9 cellular contexts compared by ENCODE assay signal in the genomic region with DNA sequence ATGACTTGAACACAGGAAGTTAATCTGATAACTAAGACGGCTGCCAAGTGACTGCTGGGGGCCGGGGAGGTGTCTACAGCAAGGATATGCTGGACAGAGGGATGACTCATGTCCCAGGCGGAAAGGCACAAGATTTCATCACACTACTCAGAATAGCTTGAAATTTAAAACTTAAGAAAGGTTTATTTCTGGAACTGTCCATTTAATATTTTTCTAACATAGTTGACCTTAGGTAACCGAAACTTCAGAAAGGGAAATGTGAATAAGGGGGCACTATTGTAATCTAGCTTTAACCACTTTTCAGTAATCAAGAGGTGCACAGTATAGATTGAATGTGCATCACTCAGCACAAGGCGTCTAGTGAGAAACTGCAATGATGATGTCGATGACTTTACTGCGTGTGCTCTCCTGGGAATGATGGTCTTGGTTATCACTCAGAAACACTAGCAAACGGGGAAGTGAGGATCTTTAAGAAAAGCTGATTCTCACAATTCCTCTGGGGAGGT.
DNase-seq lines count a peak whose midpoint lies in the region; ATAC-seq and TF ChIP-seq lines count a peak whose summit lies in the region.
"Had no signal": no experiment of that assay in that cellular context is flagged by ENCODE, and none has a peak within 500 bp of the region (broad histone marks: within the 10 kb centered on the region; RNA-seq: fewer than 3 reads in every experiment).

No MANE protein-coding gene starts in this region.

- peaks cover 14% of the 10 kb centered on the region for H3K27me3 Mint-ChIP-seq in activated CD8-positive, alpha-beta T cell treated with anti-CD3 and anti-CD28 coated beads for 36 hours

- H3K9ac ChIP-seq in colonic mucosa (ENCODE audit: low read depth in 2 of 2, low read length in 2 of 2), result no peak overlapping the region

- H4K20me1 ChIP-seq in osteoblast (ENCODE audit: insufficient read depth, low read length), result peaks cover under 1% of the 10 kb centered on the region

- H3K27me3 ChIP-seq in osteoblast (ENCODE audit: insufficient read depth, low read length), result no peaks in the 10 kb centered on the region
- no peaks in the 10 kb centered on the region for H3K27me3 ChIP-seq in colonic mucosa

- CTCF ChIA-PET in activated CD8-positive, alpha-beta T cell treated with anti-CD3 and anti-CD28 coated beads for 36 hours (lab: Charles Lee), result no interaction called here

- H3K36me3 Mint-ChIP-seq in activated CD8-positive, alpha-beta T cell treated with anti-CD3 and anti-CD28 coated beads for 36 hours (ENCODE audit: low read depth), result no peaks in the 10 kb centered on the region

- POLR2A ChIA-PET in activated CD8-positive, alpha-beta T cell treated with anti-CD3 and anti-CD28 coated beads for 36 hours (lab: Charles Lee), result no interaction called here

- H3K36me3 ChIP-seq in osteoblast (ENCODE audit: insufficient read depth, low read length) (no peaks in the 10 kb centered on the region), colonic mucosa (no peaks in the 10 kb centered on the region)

- H3K9me3 ChIP-seq in osteoblast (ENCODE audit: low read depth, low read length), result no peaks in the 10 kb centered on the region
- H3K9me3 ChIP-seq in colonic mucosa, result no peaks in the 10 kb centered on the region

- intact Hi-C loops in colonic mucosa (cut with DNase I), result no loop called here
- intact Hi-C loops in activated CD8-positive, alpha-beta T cell treated with anti-CD3 and anti-CD28 coated beads for 36 hours (cut with micrococcal nuclease), result no loop called here

- peaks cover 7% of the 10 kb centered on the region for H3K4me1 ChIP-seq in osteoblast (ENCODE audit: insufficient read depth, low read length)
- H3K4me1 ChIP-seq in colonic mucosa, result no peaks in the 10 kb centered on the region

- peak overlapping the region; percentile 45 for H3K4me3 ChIP-seq in osteoblast (ENCODE audit: insufficient read depth, low read length)
- no peak overlapping the region for H3K4me3 ChIP-seq in colonic mucosa

- ATAC-seq in activated CD8-positive, alpha-beta T cell treated with anti-CD3 and anti-CD28 coated beads for 36 hours, result no peak
- no peak for ATAC-seq in HG02870 (IDR thresholded peaks at IDR 0.05; ENCODE audit: unreplicated experiment)
- ATAC-seq: left colon had no signal

- H3K9me3 Mint-ChIP-seq in activated CD8-positive, alpha-beta T cell treated with anti-CD3 and anti-CD28 coated beads for 36 hours, result peaks cover 5% of the 10 kb centered on the region

- H2AFZ ChIP-seq in osteoblast (ENCODE audit: low read length), result no peak overlapping the region

- DNase-seq in Caki2 (ENCODE audit: low read depth) (peak; percentile 79), fibroblast of gingiva (ENCODE audit: low read depth) (peak; percentile 85), osteoblast (ENCODE audit: insufficient read length, low spot score, missing footprints) (no peak), colonic mucosa (no peak)
- DNase-seq in activated CD8-positive, alpha-beta T cell treated with anti-CD3 and anti-CD28 coated beads for 36 hours, result no peak
- DNase-seq in stimulated activated CD4-positive, alpha-beta T cell treated with anti-CD3 and anti-CD28 coated beads, Interleukin-4, amount 100 ng/mL, for 1 hour, result no peak
- DNase-seq: left colon had no signal

- H3K4me1 Mint-ChIP-seq in activated CD8-positive, alpha-beta T cell treated with anti-CD3 and anti-CD28 coated beads for 36 hours (ENCODE audit: low read depth), result peaks cover 5% of the 10 kb centered on the region

- H3K4me2 ChIP-seq in osteoblast (ENCODE audit: insufficient read depth, low read length), result peak overlapping the region; percentile 74

- in situ Hi-C loops in Caki2 (cut with HindIII; ENCODE audit: low pct_unique_long_range_greater_than_20kb, low sequenced_read_pairs), result no loop called here

- H3K4me3 Mint-ChIP-seq in activated CD8-positive, alpha-beta T cell treated with anti-CD3 and anti-CD28 coated beads for 36 hours, result no peak overlapping the region

- H3K79me2 ChIP-seq in osteoblast (ENCODE audit: insufficient read depth, low read length), result no peaks in the 10 kb centered on the region

- no peak for TF ChIP-seq CTCF in osteoblast (IDR thresholded peaks at IDR 0.05; ENCODE audit: extremely low read depth, low read depth, low read length)
- TF ChIP-seq CTCF in colonic mucosa (IDR thresholded peaks at IDR 0.05), result no peak
- no peak for TF ChIP-seq CTCF in activated CD8-positive, alpha-beta T cell treated with anti-CD3 and anti-CD28 coated beads for 36 hours (IDR thresholded peaks at IDR 0.05)

- H3K27ac ChIP-seq in osteoblast (ENCODE audit: low read depth, low read length) (peak overlapping the region; percentile 57), colonic mucosa (no peak overlapping the region)

- H3K27ac Mint-ChIP-seq in activated CD8-positive, alpha-beta T cell treated with anti-CD3 and anti-CD28 coated beads for 36 hours, result no peak overlapping the region

TF ChIP-seq in PFSK-1, 5 proteins besides CTCF, POLR2A, EP300 and RAD21:
- TF ChIP-seq POLR2AphosphoS5 (IDR thresholded peaks at IDR 0.05; ENCODE audit: low read depth, low read length), result peak; percentile 45; the same call in 1 of the 2 replicates
- TF ChIP-seq, protein P1, sequence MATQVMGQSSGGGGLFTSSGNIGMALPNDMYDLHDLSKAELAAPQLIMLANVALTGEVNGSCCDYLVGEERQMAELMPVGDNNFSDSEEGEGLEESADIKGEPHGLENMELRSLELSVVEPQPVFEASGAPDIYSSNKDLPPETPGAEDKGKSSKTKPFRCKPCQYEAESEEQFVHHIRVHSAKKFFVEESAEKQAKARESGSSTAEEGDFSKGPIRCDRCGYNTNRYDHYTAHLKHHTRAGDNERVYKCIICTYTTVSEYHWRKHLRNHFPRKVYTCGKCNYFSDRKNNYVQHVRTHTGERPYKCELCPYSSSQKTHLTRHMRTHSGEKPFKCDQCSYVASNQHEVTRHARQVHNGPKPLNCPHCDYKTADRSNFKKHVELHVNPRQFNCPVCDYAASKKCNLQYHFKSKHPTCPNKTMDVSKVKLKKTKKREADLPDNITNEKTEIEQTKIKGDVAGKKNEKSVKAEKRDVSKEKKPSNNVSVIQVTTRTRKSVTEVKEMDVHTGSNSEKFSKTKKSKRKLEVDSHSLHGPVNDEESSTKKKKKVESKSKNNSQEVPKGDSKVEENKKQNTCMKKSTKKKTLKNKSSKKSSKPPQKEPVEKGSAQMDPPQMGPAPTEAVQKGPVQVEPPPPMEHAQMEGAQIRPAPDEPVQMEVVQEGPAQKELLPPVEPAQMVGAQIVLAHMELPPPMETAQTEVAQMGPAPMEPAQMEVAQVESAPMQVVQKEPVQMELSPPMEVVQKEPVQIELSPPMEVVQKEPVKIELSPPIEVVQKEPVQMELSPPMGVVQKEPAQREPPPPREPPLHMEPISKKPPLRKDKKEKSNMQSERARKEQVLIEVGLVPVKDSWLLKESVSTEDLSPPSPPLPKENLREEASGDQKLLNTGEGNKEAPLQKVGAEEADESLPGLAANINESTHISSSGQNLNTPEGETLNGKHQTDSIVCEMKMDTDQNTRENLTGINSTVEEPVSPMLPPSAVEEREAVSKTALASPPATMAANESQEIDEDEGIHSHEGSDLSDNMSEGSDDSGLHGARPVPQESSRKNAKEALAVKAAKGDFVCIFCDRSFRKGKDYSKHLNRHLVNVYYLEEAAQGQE (IDR thresholded peaks at IDR 0.05; ENCODE audit: insufficient read depth in 1 of 2, low read depth in 2 of 2, low read length in 2 of 2), result peak; percentile 46 to 88; a peak in 3 of 4 replicates
- no peak for TF ChIP-seq SIN3A (IDR thresholded peaks at IDR 0.05; ENCODE audit: borderline replicate concordance, insufficient read depth, low read length)

Comparison
In these comparisons a context has a peak if more than half of its experiments do, and no peak if none do; other contexts are left out.
1. DNase-seq: peak in Caki2 (single experiment) and fibroblast of gingiva (single experiment); none in osteoblast (single experiment), colonic mucosa (single experiment), activated CD8-positive, alpha-beta T cell treated with anti-CD3 and anti-CD28 coated beads for 36 hours (single experiment) and stimulated activated CD4-positive, alpha-beta T cell treated with anti-CD3 and anti-CD28 coated beads, Interleukin-4, amount 100 ng/mL, for 1 hour (single experiment).